8 cellular contexts compared by ENCODE assay signal in genomic region chr11:126419801-126420729, GRCh38.
DNase-seq lines count a peak whose midpoint lies in the region; ATAC-seq and TF ChIP-seq lines count a peak whose summit lies in the region.

No MANE protein-coding gene starts in this region.

- ATAC-seq in GM21526 (IDR thresholded peaks at IDR 0.05; ENCODE audit: low FRiP score, unreplicated experiment) = peak; percentile 78

- H3K9me3 Mint-ChIP-seq in CD8-positive, alpha-beta memory T cell = no peaks in the 10 kb centered on the region

- H3K4me1 Mint-ChIP-seq in CD8-positive, alpha-beta memory T cell = peaks cover 7 to 14% (median 8%) of the 10 kb centered on the region in 3 donors

- H3K27me3 Mint-ChIP-seq in CD8-positive, alpha-beta memory T cell = peaks cover 0 to 3% of the 10 kb centered on the region in 2 donors

- H4K20me1 ChIP-seq in KMS-11 (ENCODE audit: insufficient read depth) (no peaks in the 10 kb centered on the region), fibroblast of lung (ENCODE audit: control insufficient read depth, extremely low read depth, insufficient read depth, low read length) (no peaks in the 10 kb centered on the region)

- POLR2A ChIA-PET in CD8-positive, alpha-beta memory T cell (lab: Charles Lee) = no interaction called here

- no peak overlapping the region for H3K27ac ChIP-seq in KMS-11
- H3K27ac ChIP-seq in fibroblast of lung (ENCODE audit: insufficient read depth, low read length) = no peak overlapping the region
- H3K27ac ChIP-seq in CD8-positive, alpha-beta memory T cell (ENCODE audit: low read depth, low read length) = no peak overlapping the region

- TF ChIP-seq CTCF in KMS-11 (conservative IDR thresholded peaks at IDR 0.05; ENCODE audit: low read depth, low read length) = no peak
- no peak for TF ChIP-seq CTCF in fibroblast of lung (conservative IDR thresholded peaks at IDR 0.05 in 1 of 2, IDR thresholded peaks at IDR 0.05 in 1 of 2; ENCODE audit: low read depth in 1 of 2, low read length in 2 of 2)

- H3K4me3 ChIP-seq in KMS-11 (IDR thresholded peaks at IDR 0.05; ENCODE audit: insufficient read depth, low read depth, low read length) = no peak overlapping the region
- H3K4me3 ChIP-seq in fibroblast of lung (replicated peaks in 1 of 4; ENCODE audit: control extremely low read depth in 1 of 4, insufficient read depth in 1 of 4, low read depth in 3 of 4, low read length in 4 of 4) = no peak overlapping the region
- H3K4me3 ChIP-seq in CD8-positive, alpha-beta memory T cell (ENCODE audit: low read length) = no peak overlapping the region

- peak overlapping the region in 1 of 8 donors; percentile 6 for H3K27ac Mint-ChIP-seq in CD8-positive, alpha-beta memory T cell

- H3K9ac ChIP-seq in KMS-11 (no peak overlapping the region), fibroblast of lung (ENCODE audit: insufficient read depth, low read length) (no peak overlapping the region)

- peaks cover 5% of the 10 kb centered on the region; the same call in 1 of the 2 replicates for H3K27me3 ChIP-seq in KMS-11 (ENCODE audit: insufficient read depth, low read depth)
- H3K27me3 ChIP-seq in fibroblast of lung (ENCODE audit: control insufficient read depth, insufficient read depth, low read length) = no peaks in the 10 kb centered on the region
- no peaks in the 10 kb centered on the region for H3K27me3 ChIP-seq in CD8-positive, alpha-beta memory T cell (ENCODE audit: insufficient read depth, low read length, poor library complexity, severe bottlenecking)

- no peaks in the 10 kb centered on the region for H3K9me3 ChIP-seq in fibroblast of lung (ENCODE audit: control insufficient read depth, insufficient read depth, low read depth, low read length)
- no peaks in the 10 kb centered on the region for H3K9me3 ChIP-seq in CD8-positive, alpha-beta memory T cell (ENCODE audit: low read length)

- H3K4me1 ChIP-seq in KMS-11 (ENCODE audit: low read depth, poor library complexity, severe bottlenecking) (peaks cover 16% of the 10 kb centered on the region), fibroblast of lung (ENCODE audit: control insufficient read depth, extremely low read depth, insufficient read depth, low read length) (peaks cover 19% of the 10 kb centered on the region)
- H3K4me1 ChIP-seq in CD8-positive, alpha-beta memory T cell (ENCODE audit: insufficient read depth, low read length) = peaks cover 7% of the 10 kb centered on the region

- H3K36me3 Mint-ChIP-seq in CD8-positive, alpha-beta memory T cell = no peaks in the 10 kb centered on the region

- H3K4me2 ChIP-seq in KMS-11 (peak overlapping the region; percentile 60; the same call in 1 of the 2 replicates), fibroblast of lung (ENCODE audit: extremely low read depth, insufficient read depth, low read length) (no peak overlapping the region)

- H3K36me3 ChIP-seq in KMS-11 (ENCODE audit: insufficient read depth) (no peaks in the 10 kb centered on the region), fibroblast of lung (ENCODE audit: control insufficient read depth, insufficient read depth, low read length) (no peaks in the 10 kb centered on the region)
- H3K36me3 ChIP-seq in CD8-positive, alpha-beta memory T cell (ENCODE audit: insufficient read depth, low read length) = no peaks in the 10 kb centered on the region

- CTCF ChIA-PET in CD8-positive, alpha-beta memory T cell (lab: Charles Lee) = interaction anchor here (1.2 kb wide), 1 partner anchor 21 kb away, joined by 3 read pairs; no protein-coding TSS in a partner anchor

- H3K79me2 ChIP-seq in KMS-11 (ENCODE audit: insufficient read depth, low read depth) (no peaks in the 10 kb centered on the region), fibroblast of lung (ENCODE audit: control insufficient read depth, insufficient read depth, low read length) (no peaks in the 10 kb centered on the region)

- H3K4me3 Mint-ChIP-seq in CD8-positive, alpha-beta memory T cell = no peak overlapping the region

- H2AFZ ChIP-seq in KMS-11 (ENCODE audit: low read depth) (no peak overlapping the region), fibroblast of lung (ENCODE audit: low read length) (peak overlapping the region; percentile 17)

- DNase-seq in GDM1 (lab: John Stamatoyannopoulos, UW) = peak; percentile 43
- DNase-seq in fibroblast of lung (ENCODE audit: low read depth in 2 of 2) = peak; percentile 36 to 66
- no peak for DNase-seq in CD8-positive, alpha-beta memory T cell
- DNase-seq in NCI-H1436 (lab: John Stamatoyannopoulos, UW) = no peak
- no peak for DNase-seq in NCI-H748 treated with DMSO at 0.1 percent for 48 hours (lab: John Stamatoyannopoulos, UW)
- no peak for DNase-seq in 8988T

Comparison
In these comparisons a context has a peak if more than half of its experiments do, and no peak if none do; other contexts are left out.
1. DNase-seq: peak in GDM1 (single experiment) and fibroblast of lung (2 of 2); none in CD8-positive, alpha-beta memory T cell (0 of 5), NCI-H1436 (single experiment), NCI-H748 treated with DMSO at 0.1 percent for 48 hours (single experiment) and 8988T (single experiment).